Comparison of ENCODE assay signal across 8 cellular contexts in the genomic region with DNA sequence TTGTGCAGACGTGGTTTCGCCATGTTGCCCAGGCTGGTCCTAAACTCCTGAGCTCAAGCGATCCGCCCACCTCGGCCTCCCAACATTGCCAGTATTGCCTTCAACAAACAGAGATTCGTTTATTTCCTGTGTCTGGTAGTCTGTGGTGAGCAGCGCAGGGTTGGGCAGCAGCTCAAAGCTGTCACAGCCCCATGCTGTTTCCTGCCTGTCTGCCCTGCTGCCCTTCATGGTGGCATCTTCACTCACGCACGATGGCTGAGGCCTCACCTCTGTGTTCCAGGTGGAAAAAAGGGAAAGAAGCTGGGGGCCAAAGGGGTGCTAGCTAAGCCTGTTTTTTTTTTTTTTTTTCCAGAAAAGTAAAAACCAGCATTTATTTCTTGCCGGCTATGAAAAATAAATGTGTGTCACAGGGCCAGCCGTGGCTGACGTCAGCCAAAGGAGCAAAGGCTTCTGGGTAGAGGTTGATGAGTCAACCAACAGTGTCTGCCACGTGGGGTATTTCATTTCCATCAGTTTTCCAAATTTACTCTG. TPM values are rescaled to one million over a fixed set of nuclear protein-coding genes. Genes with fewer than 3 reads are reported as not detected.
DNase-seq lines count a peak whose midpoint lies in the region; ATAC-seq and TF ChIP-seq lines count a peak whose summit lies in the region.

No MANE protein-coding gene starts in this region.

- no peak for TF ChIP-seq CTCF in testis (IDR thresholded peaks at IDR 0.05)

- H3K79me2 ChIP-seq in Karpas-422 (ENCODE audit: low read length) = peaks cover 85% of the 10 kb centered on the region

- H3K4me1 Mint-ChIP-seq in activated CD4-positive, alpha-beta memory T cell treated with anti-CD3 and anti-CD28 coated beads, Interleukin-2, amount 10 ng/mL, durations not matched to agents 7 days and 5 days = peaks cover 57% of the 10 kb centered on the region

- H3K4me3 ChIP-seq in Karpas-422 (ENCODE audit: low read length) (no peak overlapping the region), neuronal stem cell (ENCODE audit: low read length in 2 of 2) (no peak overlapping the region), testis (no peak overlapping the region)

- H4K8ac ChIP-seq in neuronal stem cell (ENCODE audit: low read depth, low read length) = no peak overlapping the region

- H3K9ac ChIP-seq in Karpas-422 (ENCODE audit: low read length) = no peak overlapping the region
- no peak overlapping the region for H3K9ac ChIP-seq in neuronal stem cell (ENCODE audit: low read depth, low read length, poor library complexity)

- peak overlapping the region; percentile 14 for H2AK5ac ChIP-seq in neuronal stem cell (ENCODE audit: low read depth, low read length)

- H3K4me2 ChIP-seq in Karpas-422 (ENCODE audit: low read depth, low read length, poor library complexity, severe bottlenecking) (peak overlapping the region; percentile 30), neuronal stem cell (ENCODE audit: insufficient read depth, low read length, poor library complexity, severe bottlenecking) (no peak overlapping the region)

- WGBS in neuronal stem cell (ENCODE audit: extremely low coverage in 2 of 2, insufficient read length in 2 of 2, insufficient replicate concordance in 1 of 2), 2 donors = no CpG with 5 or more reads among the region's 13 CpGs
- WGBS in testis, 2 donors = 73 to 78% methylated on average over 13 of the region's 13 CpGs

- H3K27me3 Mint-ChIP-seq in activated CD4-positive, alpha-beta memory T cell treated with anti-CD3 and anti-CD28 coated beads, Interleukin-2, amount 10 ng/mL, durations not matched to agents 7 days and 5 days = no peaks in the 10 kb centered on the region

- H3K36me3 Mint-ChIP-seq in activated CD4-positive, alpha-beta memory T cell treated with anti-CD3 and anti-CD28 coated beads, Interleukin-2, amount 10 ng/mL, durations not matched to agents 7 days and 5 days (ENCODE audit: low read depth) = peaks cover 30% of the 10 kb centered on the region

- H3K36me3 ChIP-seq in Karpas-422 (ENCODE audit: insufficient read depth, low read length) = peaks cover 5% of the 10 kb centered on the region; the same call in 1 of the 2 replicates
- H3K36me3 ChIP-seq in neuronal stem cell (replicated peaks in 1 of 2; ENCODE audit: control insufficient read depth in 2 of 2, insufficient read depth in 2 of 2, low read length in 2 of 2) = peaks cover 9 to 31% of the 10 kb centered on the region in 2 donors
- H3K36me3 ChIP-seq in testis (ENCODE audit: low read depth, missing control alignments) = no peaks in the 10 kb centered on the region

- no peak overlapping the region for H3K18ac ChIP-seq in neuronal stem cell (ENCODE audit: low read length)

- no peaks in the 10 kb centered on the region for H3K27me3 ChIP-seq in Karpas-422 (ENCODE audit: low read length)
- no peaks in the 10 kb centered on the region for H3K27me3 ChIP-seq in neuronal stem cell (ENCODE audit: control insufficient read depth in 3 of 3, insufficient read depth in 3 of 3, low read depth in 1 of 3, low read length in 3 of 3)
- no peaks in the 10 kb centered on the region for H3K27me3 ChIP-seq in testis

- POLR2A ChIA-PET in activated CD4-positive, alpha-beta memory T cell treated with anti-CD3 and anti-CD28 coated beads, Interleukin-2, amount 10 ng/mL, durations not matched to agents 7 days and 5 days (lab: Charles Lee) = interaction anchor here (0.6 to 2.6 kb wide), 11 partner anchors 8 to 629 kb away, joined by 3 to 48 read pairs (median 4); a partner anchor contains a TSS

- no peaks in the 10 kb centered on the region for H3K9me2 ChIP-seq in Karpas-422 (replicated peaks; ENCODE audit: insufficient read depth, low read length)

- H3K27ac Mint-ChIP-seq in activated CD4-positive, alpha-beta memory T cell treated with anti-CD3 and anti-CD28 coated beads, Interleukin-2, amount 10 ng/mL, durations not matched to agents 7 days and 5 days = peak overlapping the region; percentile 100

- H3K23ac ChIP-seq in neuronal stem cell (ENCODE audit: low read depth, low read length, poor library complexity) = no peak overlapping the region

- H2BK5ac ChIP-seq in neuronal stem cell (ENCODE audit: low read length) = no peak overlapping the region

- H4K91ac ChIP-seq in neuronal stem cell (ENCODE audit: low read depth, low read length, poor library complexity) = no peak overlapping the region

- TF ChIP-seq POLR2A in testis (IDR thresholded peaks at IDR 0.05) = no peak

- H3K9me3 Mint-ChIP-seq in activated CD4-positive, alpha-beta memory T cell treated with anti-CD3 and anti-CD28 coated beads, Interleukin-2, amount 10 ng/mL, durations not matched to agents 7 days and 5 days = no peaks in the 10 kb centered on the region

- no peak overlapping the region for H3K4ac ChIP-seq in neuronal stem cell (ENCODE audit: low read length)

- H2BK12ac ChIP-seq in neuronal stem cell (ENCODE audit: low read length) = no peak overlapping the region

- H3K4me1 ChIP-seq in Karpas-422 (ENCODE audit: low read length) (peaks cover 10% of the 10 kb centered on the region), neuronal stem cell (ENCODE audit: control insufficient read depth in 2 of 2, insufficient read depth in 1 of 2, low read depth in 1 of 2, low read length in 2 of 2) (no peaks in the 10 kb centered on the region), testis (no peaks in the 10 kb centered on the region)

- H3K14ac ChIP-seq in neuronal stem cell (ENCODE audit: low read length) = peak overlapping the region; percentile 43

- ATAC-seq in HG03280 (IDR thresholded peaks at IDR 0.05; ENCODE audit: unreplicated experiment) (no peak), GM21528 (IDR thresholded peaks at IDR 0.05; ENCODE audit: low FRiP score, unreplicated experiment) (no peak)

- peaks cover 12% of the 10 kb centered on the region for H3K79me1 ChIP-seq in neuronal stem cell (ENCODE audit: low read depth, low read length)

- CTCF ChIA-PET in activated CD4-positive, alpha-beta memory T cell treated with anti-CD3 and anti-CD28 coated beads, Interleukin-2, amount 10 ng/mL, durations not matched to agents 7 days and 5 days (lab: Charles Lee) = interaction anchor here (0.9 to 3.0 kb wide), 8 partner anchors 10 to 179 kb away, joined by 4 to 16 read pairs (median 10); a partner anchor contains a TSS

- no peaks in the 10 kb centered on the region for H3K9me3 ChIP-seq in Karpas-422 (ENCODE audit: low read length)
- H3K9me3 ChIP-seq in neuronal stem cell (replicated peaks in 1 of 2; ENCODE audit: control insufficient read depth in 2 of 2, insufficient read depth in 1 of 2, low read depth in 1 of 2, low read length in 2 of 2) = peaks cover 0 to 2% of the 10 kb centered on the region in 2 donors
- H3K9me3 ChIP-seq in testis = no peaks in the 10 kb centered on the region

- DNase-seq in Karpas-422 (peak; percentile 49), dermis microvascular lymphatic vessel endothelial cell (ENCODE audit: low read depth in 2 of 2) (peak; percentile 88 to 89), neuronal stem cell (ENCODE audit: low spot score) (no peak), testis (no peak)
- peak; percentile 85 for DNase-seq in activated CD4-positive, alpha-beta memory T cell treated with anti-CD3 and anti-CD28 coated beads, Interleukin-2, amount 10 ng/mL, durations not matched to agents 7 days and 5 days

- peaks cover 13% of the 10 kb centered on the region; the same call in 1 of the 2 replicates for H4K20me1 ChIP-seq in Karpas-422 (ENCODE audit: insufficient read depth, low read depth, low read length)

- H2BK15ac ChIP-seq in neuronal stem cell (ENCODE audit: low read length) = no peak overlapping the region

- intact Hi-C loops in testis (cut with DNase I; ENCODE audit: low total_unique reads) = no loop called here

- H3K4me3 Mint-ChIP-seq in activated CD4-positive, alpha-beta memory T cell treated with anti-CD3 and anti-CD28 coated beads, Interleukin-2, amount 10 ng/mL, durations not matched to agents 7 days and 5 days = peak overlapping the region; percentile 78

- no peak overlapping the region; the same call in 1 of the 2 replicates for H3K27ac ChIP-seq in Karpas-422 (ENCODE audit: low read length)
- no peak overlapping the region for H3K27ac ChIP-seq in neuronal stem cell (replicated peaks; ENCODE audit: low read length)
- peak overlapping the region; percentile 90 for H3K27ac ChIP-seq in temporal lobe (ENCODE audit: low read depth, low read length)
- H3K27ac ChIP-seq in testis = no peak overlapping the region

- H2AFZ ChIP-seq in Karpas-422 (ENCODE audit: low read length) (no peak overlapping the region), neuronal stem cell (ENCODE audit: low read length) (no peak overlapping the region)

- H2BK120ac ChIP-seq in neuronal stem cell (ENCODE audit: low read depth, low read length) = no peak overlapping the region

RNA-seq across cellular contexts. Expression of a gene that starts 28.8 kb away (rescaled TPM):
- total RNA-seq in Karpas-422 (2014; rRNA removed; shearing (Covaris generic); ENCODE audit: low replicate concordance) = 27.7 and 39.2 TPM in 2 replicates
- 10 to 100 TPM; 38.5 to 41.0 TPM for total RNA-seq in activated CD4-positive, alpha-beta memory T cell treated with anti-CD3 and anti-CD28 coated beads, Interleukin-2, amount 10 ng/mL, durations not matched to agents 7 days and 5 days
- 12.5 and 18.1 TPM in 2 replicates for total RNA-seq in dermis microvascular lymphatic vessel endothelial cell
- 10.2 TPM for polyA plus RNA-seq in neuronal stem cell (2013, experiment 1 of 2)
- polyA plus RNA-seq in neuronal stem cell (2013, experiment 2 of 2) = 10.6 TPM
- total RNA-seq in temporal lobe = 4.7 TPM
- 10 to 100 TPM; 28.5 to 32.8 TPM for total RNA-seq in testis
- 16.6 TPM for polyA plus RNA-seq in testis (ENCODE audit: insufficient read depth, low read depth, low replicate concordance)

RNA-seq across cellular contexts. Expression of a gene that starts 53.2 kb away (rescaled TPM):
- total RNA-seq in Karpas-422 (2014; rRNA removed; shearing (Covaris generic); ENCODE audit: low replicate concordance) = 53.8 and 79.0 TPM in 2 replicates
- 10 to 100 TPM; 68.7 to 73.4 TPM for total RNA-seq in activated CD4-positive, alpha-beta memory T cell treated with anti-CD3 and anti-CD28 coated beads, Interleukin-2, amount 10 ng/mL, durations not matched to agents 7 days and 5 days
- total RNA-seq in dermis microvascular lymphatic vessel endothelial cell (66.8 and 127 TPM in 2 replicates), temporal lobe (32.9 TPM), testis (10 to 100 TPM; 14.0 to 17.0 TPM)
- 50.9 TPM for polyA plus RNA-seq in neuronal stem cell (2013, experiment 1 of 2)
- 51.4 TPM for polyA plus RNA-seq in neuronal stem cell (2013, experiment 2 of 2)
- polyA plus RNA-seq in testis (ENCODE audit: insufficient read depth, low read depth, low replicate concordance) = 21.3 TPM

Comparison
In these comparisons a context has a peak if more than half of its experiments do, and no peak if none do; other contexts are left out.
1. DNase-seq: peak in Karpas-422 (single experiment), activated CD4-positive, alpha-beta memory T cell treated with anti-CD3 and anti-CD28 coated beads, Interleukin-2, amount 10 ng/mL, durations not matched to agents 7 days and 5 days (single experiment) and dermis microvascular lymphatic vessel endothelial cell (2 of 2); none in neuronal stem cell (single experiment) and testis (single experiment).